ENCODE assay signal across 24 cellular contexts in genomic region chr7:89072094-89072493, GRCh38.
"Had no signal": no experiment of that assay in that cellular context is flagged by ENCODE, and none has a peak within 500 bp of the region (broad histone marks: within the 10 kb centered on the region; RNA-seq: fewer than 3 reads in every experiment).

No MANE protein-coding gene starts in this region.

- ATAC-seq: activated CD4-positive, CD25-positive, alpha-beta regulatory T cell treated with anti-CD3 and anti-CD28 coated beads, Interleukin-2, amount 50 U/mL, for 24 hours; foreskin keratinocyte; upper lobe of right lung had no signal

- DNase-seq: activated CD4-positive, alpha-beta T cell treated with anti-CD3 and anti-CD28 coated beads, Interleukin-2, amount 50 U/mL, for 1 hour; activated CD8-positive, alpha-beta memory T cell treated with anti-CD3 and anti-CD28 coated beads, Interleukin-2, amount 50 U/mL, for 4 hours; activated effector memory CD4-positive, alpha-beta T cell treated with Interleukin-2 at 50 U/mL for 16 hours; activated naive CD4-positive, alpha-beta T cell treated with anti-CD3 and anti-CD28 coated beads, Interleukin-2, amount 10 ng/mL, durations not matched to agents 7 days and 5 days; activated T-cell treated with anti-CD3 and anti-CD28 coated beads, Interleukin-2, amount 50 U/mL, for 48 hours; aorta; glutamatergic neuron; hippocampal formation; islet precursor cell; nucleus accumbens; posterior cingulate gyrus; retina; stimulated activated CD4-positive, alpha-beta T cell treated with anti-CD3 and anti-CD28 coated beads, Interleukin-12 subunit alpha, Interleukin-12 subunit beta, amount 100 ng/mL, for 4 hours; stimulated activated CD4-positive, alpha-beta T cell treated with anti-CD3 and anti-CD28 coated beads, Interleukin-1b, Interleukin-23, amount 100 ng/mL, for 48 hours; stimulated activated CD8-positive, alpha-beta memory T cell treated with anti-CD3 and anti-CD28 coated beads, Interleukin-4, amount 100 ng/mL, for 48 hours; stimulated activated naive CD4-positive, alpha-beta T cell; T-helper 1 cell; upper lobe of right lung had no signal

- H3K4me1 ChIP-seq: foreskin keratinocyte, upper lobe of right lung had no signal

- H3K27me3 ChIP-seq: cardiac muscle cell, foreskin keratinocyte, upper lobe of right lung had no signal

- H3K4me3 ChIP-seq: cardiac muscle cell, lung, upper lobe of right lung had no signal

- H3K4me1 Mint-ChIP-seq: activated naive CD4-positive, alpha-beta T cell treated with anti-CD3 and anti-CD28 coated beads, Interleukin-2, amount 10 ng/mL, durations not matched to agents 7 days and 5 days; mesothelial cell of epicardium; nephron had no signal

- H3K9me3 ChIP-seq: upper lobe of right lung had no signal

- H3K27ac Mint-ChIP-seq: activated naive CD4-positive, alpha-beta T cell treated with anti-CD3 and anti-CD28 coated beads, Interleukin-2, amount 10 ng/mL, durations not matched to agents 7 days and 5 days; mesothelial cell of epicardium; nephron had no signal

- H3K27me3 Mint-ChIP-seq: activated naive CD4-positive, alpha-beta T cell treated with anti-CD3 and anti-CD28 coated beads, Interleukin-2, amount 10 ng/mL, durations not matched to agents 7 days and 5 days had no signal

- H3K27ac ChIP-seq: cardiac muscle cell, foreskin keratinocyte, upper lobe of right lung had no signal

- H3K36me3 Mint-ChIP-seq: activated naive CD4-positive, alpha-beta T cell treated with anti-CD3 and anti-CD28 coated beads, Interleukin-2, amount 10 ng/mL, durations not matched to agents 7 days and 5 days; mesothelial cell of epicardium had no signal

- H3K36me3 ChIP-seq: cardiac muscle cell, upper lobe of right lung had no signal

- H3K4me3 Mint-ChIP-seq: activated naive CD4-positive, alpha-beta T cell treated with anti-CD3 and anti-CD28 coated beads, Interleukin-2, amount 10 ng/mL, durations not matched to agents 7 days and 5 days; mesothelial cell of epicardium; nephron had no signal
